ENCODE assay signal across 22 cellular contexts in the genomic region with DNA sequence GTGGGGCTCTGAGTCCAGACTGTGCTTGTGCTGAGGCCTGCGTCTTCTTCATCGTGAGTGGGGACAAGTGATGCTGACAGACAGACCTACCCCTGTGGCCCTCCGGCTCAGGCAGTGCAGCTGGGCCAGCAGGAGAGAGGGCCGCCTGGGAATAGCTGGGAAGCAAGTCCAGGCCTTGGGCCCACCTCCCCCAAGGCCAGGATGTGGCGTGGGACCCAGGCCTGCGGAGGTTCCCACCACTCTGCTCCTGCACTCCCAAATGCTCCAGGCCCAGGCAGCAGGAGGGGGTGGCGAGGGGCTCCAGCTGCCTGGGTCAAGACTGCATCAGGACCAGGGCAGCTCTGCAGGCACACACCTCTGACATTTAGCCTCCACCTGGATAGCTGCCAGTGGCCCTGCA. TPM values are rescaled to one million over a fixed set of nuclear protein-coding genes. Genes with fewer than 3 reads are reported as not detected.
A peak's percentile ranks its signal among the peaks of the same experiment; 100 is the strongest.
DNase-seq lines count a peak whose midpoint lies in the region; ATAC-seq, FAIRE-seq and TF ChIP-seq lines count a peak whose summit lies in the region.
"Had no signal": no experiment of that assay in that cellular context is flagged by ENCODE, and none has a peak within 500 bp of the region (broad histone marks: within the 10 kb centered on the region; RNA-seq: fewer than 3 reads in every experiment).

No MANE protein-coding gene starts in this region.

- no peak overlapping the region for H3K4me3 Mint-ChIP-seq in T-cell

- H2BK20ac ChIP-seq in H1 (ENCODE audit: low read length): no peak overlapping the region

- no peaks in the 10 kb centered on the region for H3K4me1 Mint-ChIP-seq in T-cell

- H2BK12ac ChIP-seq in H1 (ENCODE audit: low read depth, low read length): no peak overlapping the region

- in situ Hi-C loops in gastrocnemius medialis (cut with MboI; ENCODE audit: low sequenced_read_pairs in 4 of 4): no loop called here

- peaks cover 3 to 15% of the 10 kb centered on the region in 2 donors for H3K27me3 Mint-ChIP-seq in T-cell

- H3K9me3 ChIP-seq in H1 (ENCODE audit: insufficient read depth in 2 of 2, low read depth in 1 of 2, low read length in 1 of 2) (no peaks in the 10 kb centered on the region), gastrocnemius medialis (no peaks in the 10 kb centered on the region)

- TF ChIP-seq CTCF in H1 (IDR thresholded peaks at IDR 0.05; ENCODE audit: control extremely low read depth in 1 of 3, insufficient read depth in 1 of 3, low read depth in 1 of 3, low read length in 3 of 3): no peak
- no peak for TF ChIP-seq CTCF in gastrocnemius medialis (IDR thresholded peaks at IDR 0.05 in 4 of 5, conservative IDR thresholded peaks at IDR 0.05 in 1 of 5)

- no peaks in the 10 kb centered on the region for H3K36me3 Mint-ChIP-seq in T-cell

- WGBS in H1 (ENCODE audit: extremely low coverage in 1 of 2, insufficient coverage in 1 of 2, insufficient read length in 1 of 2, insufficient replicate concordance in 2 of 2, low coverage in 1 of 2, low lambda C conversion rate in 2 of 2, missing lambda C conversion rate in 1 of 2), 2 experiments: 90% methylated on average over 7 of the region's 7 CpGs; no CpG with 5 or more reads in 1 of the 2 experiments

- no peaks in the 10 kb centered on the region for H3K79me1 ChIP-seq in H1 (ENCODE audit: low read depth, low read length)

- no peaks in the 10 kb centered on the region for H4K20me1 ChIP-seq in H1 (replicated peaks in 1 of 2; ENCODE audit: control insufficient read depth in 1 of 2, insufficient read depth in 2 of 2, low read length in 2 of 2)

- intact Hi-C loops in left ventricle myocardium superior (cut with micrococcal nuclease) (no loop called here), gastrocnemius medialis (cut with DNase I; ENCODE audit: low total_unique reads) (no loop called here)

- TF ChIP-seq RAD21 in H1 (IDR thresholded peaks at IDR 0.05 in 1 of 2, conservative IDR thresholded peaks at IDR 0.05 in 1 of 2; ENCODE audit: low read depth in 2 of 2, low read length in 2 of 2): no peak

- no peak overlapping the region for H2AFZ ChIP-seq in H1 (ENCODE audit: low read length)

- no peak overlapping the region for H4K8ac ChIP-seq in H1 (ENCODE audit: extremely low read depth, insufficient read depth, low read length)

- no peaks in the 10 kb centered on the region for H3K23me2 ChIP-seq in H1 (ENCODE audit: low read depth, low read length)

- H2BK5ac ChIP-seq in H1 (ENCODE audit: low read depth, low read length): no peak overlapping the region

- H3K4me1 ChIP-seq in H1 (replicated peaks in 1 of 4; ENCODE audit: control insufficient read depth in 3 of 4, insufficient read depth in 4 of 4, low read length in 3 of 4) (peaks cover 0 to 9% (median 0%) of the 10 kb centered on the region in 4 experiments; a peak in 2 of 7 replicates), gastrocnemius medialis (peaks cover 25 to 59% of the 10 kb centered on the region in 2 donors)

- no peaks in the 10 kb centered on the region for H3K79me2 ChIP-seq in H1 (ENCODE audit: control insufficient read depth in 1 of 2, insufficient read depth in 2 of 2, low read length in 2 of 2)

- H3K27ac Mint-ChIP-seq in T-cell: no peak overlapping the region

- H3K14ac ChIP-seq in H1 (ENCODE audit: insufficient read length): no peak overlapping the region

- no peak for FAIRE-seq in H1 (lab: Jason Lieb, UNC)
- FAIRE-seq: D721Med, GM12892, GM18507, HepG2, RCC 7860 had no signal

- no peak overlapping the region; the same call in 1 of the 2 replicates for H2AK5ac ChIP-seq in H1 (ENCODE audit: low read depth, low read length)

- H3K36me3 ChIP-seq in H1 (ENCODE audit: control insufficient read depth in 2 of 4, insufficient read depth in 4 of 4, low read length in 3 of 4) (no peaks in the 10 kb centered on the region), gastrocnemius medialis (no peaks in the 10 kb centered on the region)

- TF ChIP-seq EP300 in H1 (IDR thresholded peaks at IDR 0.05; ENCODE audit: borderline replicate concordance in 1 of 2, low read depth in 2 of 2, low read length in 2 of 2): no peak

- no peak overlapping the region for H2BK15ac ChIP-seq in H1 (ENCODE audit: low read length)

- CTCF ChIA-PET in H1 (lab: Charles Lee; ENCODE audit: partially characterized antibody): interaction anchor here (0.6 to 3.2 kb wide), 4 partner anchors 9 to 468 kb away, joined by 3 to 8 read pairs (median 3); no protein-coding TSS in a partner anchor
- CTCF ChIA-PET in T-cell (lab: Charles Lee): no interaction called here

- peak overlapping the region; percentile 57 for H3K27ac ChIP-seq in angular gyrus (ENCODE audit: low read depth, low read length)
- no peak overlapping the region for H3K27ac ChIP-seq in H1 (ENCODE audit: low read depth, low read length)
- H3K27ac ChIP-seq in gastrocnemius medialis: peak overlapping the region; percentile 38 to 91 (median 86)

- no peak overlapping the region for H3K4me2 ChIP-seq in H1 (ENCODE audit: insufficient read depth in 1 of 2, low read depth in 2 of 2, low read length in 2 of 2)

- H3K18ac ChIP-seq in H1 (ENCODE audit: extremely low read depth, low read length): peak overlapping the region; percentile 5; the same call in 1 of the 2 replicates

- H3K27me3 ChIP-seq in H1 (replicated peaks in 1 of 4; ENCODE audit: control insufficient read depth in 3 of 4, extremely low read depth in 1 of 4, insufficient read depth in 3 of 4, low read length in 3 of 4): no peaks in the 10 kb centered on the region; a peak in 1 of 7 replicates
- H3K27me3 ChIP-seq in gastrocnemius medialis: no peaks in the 10 kb centered on the region

- H3K4me3 ChIP-seq in H1 (ENCODE audit: extremely low read depth in 1 of 4, insufficient read depth in 2 of 4, low read depth in 3 of 4, low read length in 4 of 4) (no peak overlapping the region), gastrocnemius medialis (no peak overlapping the region)

- H3K9me3 Mint-ChIP-seq in T-cell: no peaks in the 10 kb centered on the region

- peak; percentile 78 for ATAC-seq in left ventricle myocardium superior
- ATAC-seq in gastrocnemius medialis: no peak
- ATAC-seq in HG02763 (IDR thresholded peaks at IDR 0.05; ENCODE audit: unreplicated experiment): no peak
- ATAC-seq in T-cell (replicated peaks in 1 of 4): no peak
- ATAC-seq: HepG2 had no signal

- no peak overlapping the region for H3K4ac ChIP-seq in H1 (replicated peaks; ENCODE audit: insufficient read length, low read depth, low read length)

- H3K23ac ChIP-seq in H1 (ENCODE audit: insufficient read length): no peak overlapping the region

- no peak overlapping the region for H4K91ac ChIP-seq in H1 (replicated peaks; ENCODE audit: insufficient read length, low read length)

- TF ChIP-seq POLR2A in H1 (IDR thresholded peaks at IDR 0.05; ENCODE audit: control extremely low read depth in 1 of 2, low read depth in 2 of 2, low read length in 2 of 2): no peak
- no peak for TF ChIP-seq POLR2A in gastrocnemius medialis (IDR thresholded peaks at IDR 0.05)

- H2BK120ac ChIP-seq in H1 (replicated peaks; ENCODE audit: low read depth, low read length): no peak overlapping the region

- H4K5ac ChIP-seq in H1 (ENCODE audit: insufficient read length, low read depth, low read length): no peak overlapping the region

- H3K9ac ChIP-seq in H1 (replicated peaks in 1 of 4; ENCODE audit: extremely low read depth in 1 of 4, low read depth in 3 of 4, low read length in 3 of 4): no peak overlapping the region

- no peak overlapping the region for H3K56ac ChIP-seq in H1 (replicated peaks; ENCODE audit: insufficient read length, low read depth, low read length)

- DNase-seq in H1 (ENCODE audit: low read depth in 1 of 2, low spot score in 2 of 2) (no peak), left ventricle myocardium superior (peak; percentile 71), gastrocnemius medialis (no peak), T-cell (no peak), hypothalamus (lab: John Stamatoyannopoulos, UW) (no peak)
- DNase-seq: ACHN; C1 segment of cervical spinal cord; GOT3; KBM-7; NCI-H1105 treated with DMSO at 0.1 percent for 48 hours; NCI-H1694; NCI-H2081 treated with DMSO at 0.1 percent for 48 hours; NK-92 treated with Interleukin-12 subunit alpha and Interleukin-12 subunit beta, amount 100 ng/mL, for 24 hours; SHP77 treated with DMSO at 0.1 percent for 48 hours had no signal

- POLR2A ChIA-PET in H1 (lab: Charles Lee; ENCODE audit: partially characterized antibody) (no interaction called here), T-cell (lab: Charles Lee) (no interaction called here)

TF ChIP-seq in H1, 55 proteins besides CTCF, POLR2A, EP300 and RAD21 (continues in another document):
- TF ChIP-seq, protein P1, sequence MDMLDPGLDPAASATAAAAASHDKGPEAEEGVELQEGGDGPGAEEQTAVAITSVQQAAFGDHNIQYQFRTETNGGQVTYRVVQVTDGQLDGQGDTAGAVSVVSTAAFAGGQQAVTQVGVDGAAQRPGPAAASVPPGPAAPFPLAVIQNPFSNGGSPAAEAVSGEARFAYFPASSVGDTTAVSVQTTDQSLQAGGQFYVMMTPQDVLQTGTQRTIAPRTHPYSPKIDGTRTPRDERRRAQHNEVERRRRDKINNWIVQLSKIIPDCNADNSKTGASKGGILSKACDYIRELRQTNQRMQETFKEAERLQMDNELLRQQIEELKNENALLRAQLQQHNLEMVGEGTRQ (IDR thresholded peaks at IDR 0.05; ENCODE audit: low read length): no peak
- TF ChIP-seq SUZ12 (IDR thresholded peaks at IDR 0.05; ENCODE audit: low read length): no peak
- TF ChIP-seq RXRA (IDR thresholded peaks at IDR 0.05; ENCODE audit: insufficient read depth, low read depth, low read length): no peak
- TF ChIP-seq CEBPB (IDR thresholded peaks at IDR 0.05; ENCODE audit: low read depth, low read length): no peak
- TF ChIP-seq CTBP2 (IDR thresholded peaks at IDR 0.05; ENCODE audit: borderline replicate concordance, insufficient read depth, insufficient read length, low read length): no peak
- TF ChIP-seq RBBP5 (IDR thresholded peaks at IDR 0.05; ENCODE audit: borderline replicate concordance, low read depth, low read length): no peak
- no peak for TF ChIP-seq GABPA (IDR thresholded peaks at IDR 0.05; ENCODE audit: borderline replicate concordance, insufficient read depth, low read length)
- no peak for TF ChIP-seq BCL11A (IDR thresholded peaks at IDR 0.05; ENCODE audit: low read depth in 2 of 2, low read length in 2 of 2)
- TF ChIP-seq ZNF274 (IDR thresholded peaks at IDR 0.05; ENCODE audit: borderline replicate concordance, extremely low read depth, low read length): no peak

RNA-seq across cellular contexts. Expression of a gene that starts 38.3 kb away (rescaled TPM):
- total RNA-seq in H1 (2021; fragmentation: NEBNext Ultra II Directional; extraction: Animal tissue kit (Norgen Biotek cat#: 25700)): 2.9 TPM in 2 replicates
- 1.5 and 1.8 TPM in 2 replicates for polyA plus RNA-seq in H1 (2011; rRNA removed)
- polyA plus RNA-seq in H1 (2011; cell fraction: cytosol; rRNA removed): 1.7 TPM
- polyA plus RNA-seq in H1 (2011; cell fraction: nucleus; rRNA removed): 4.1 TPM
- polyA plus RNA-seq in H1 (2012, experiment 1 of 2): 1.9 to 3.0 TPM (median 2.1 TPM) in 4 replicates
- 1.1 TPM for polyA plus RNA-seq in H1 (2012, experiment 2 of 2)
- 2.1 TPM for polyA plus RNA-seq in H1 (2013, experiment 1 of 2)
- polyA plus RNA-seq in H1 (2013, experiment 2 of 2): 1.7 TPM
- 3.6 and 3.9 TPM in 2 replicates for polyA minus RNA-seq in H1 (2011; rRNA and poly(A)+ RNA removed)
- 1.1 TPM for polyA minus RNA-seq in H1 (2011; cell fraction: cytosol; rRNA and poly(A)+ RNA removed)
- 2.8 TPM for polyA minus RNA-seq in H1 (2011; cell fraction: nucleus; rRNA and poly(A)+ RNA removed)
- total RNA-seq in left ventricle myocardium superior (16.1 TPM), gastrocnemius medialis (10 to 100 TPM; 25.9 to 84.0 (median 48.5) TPM), T-cell (under 1 TPM in 2 of 5 donors, not detected in 3; 0.03 to 0.07 TPM)
- total RNA-seq: HepG2, NCI-H460 had no signal
